Comparison of ENCODE assay signal across 22 cellular contexts in the genomic region with DNA sequence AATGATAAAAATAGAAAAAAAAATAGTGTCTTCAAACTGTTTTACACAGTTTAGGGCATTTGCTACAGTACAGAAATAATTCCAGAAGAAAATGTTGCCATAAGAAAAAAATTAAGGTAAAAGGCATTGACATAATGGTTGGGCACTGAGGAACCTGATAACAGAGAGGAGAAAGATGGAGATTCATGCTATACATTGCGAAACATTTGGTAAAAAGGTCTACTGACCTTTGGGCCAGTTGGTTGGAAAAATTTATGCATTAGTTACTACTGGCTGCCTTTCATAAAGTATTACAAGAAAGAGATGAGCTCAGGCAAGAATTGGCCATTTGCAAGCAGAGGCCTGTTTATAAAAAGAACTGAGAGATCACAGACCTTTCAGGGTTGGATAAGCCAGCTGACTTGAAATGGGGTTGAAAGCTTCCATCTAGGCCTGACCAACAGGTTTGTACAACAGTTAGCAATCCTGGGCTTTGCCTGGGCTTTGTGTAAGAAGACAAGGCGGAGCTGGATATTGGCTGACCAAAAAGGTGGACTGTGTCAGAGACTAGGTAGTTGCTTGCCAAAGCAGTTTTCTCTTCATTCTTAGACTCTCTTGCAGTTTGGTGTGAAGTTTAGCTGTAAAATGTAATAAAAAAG.
"Had no signal": no experiment of that assay in that cellular context is flagged by ENCODE, and none has a peak within 500 bp of the region (broad histone marks: within the 10 kb centered on the region; RNA-seq: fewer than 3 reads in every experiment).

No MANE protein-coding gene starts in this region.

- H3K9me3 ChIP-seq: psoas muscle, sigmoid colon had no signal

- H3K4me2 ChIP-seq: hepatocyte had no signal

- H3K36me3 ChIP-seq: left ventricle myocardium inferior, lower lobe of right lung, sigmoid colon had no signal

- ATAC-seq: left cardiac atrium; lower lobe of right lung; psoas muscle; stimulated activated naive B cell treated with anti-CD40 and anti-IgM and Interleukin-4, amounts not matched to agents 10 μg/mL and 1 μg/mL and 100 μg/mL, for 72 hours; stimulated activated naive CD8-positive, alpha-beta T cell treated with anti-CD3 and anti-CD28 coated beads, Interleukin-15, amount 100 ng/mL, for 72 hours had no signal

- H2AFZ ChIP-seq: hepatocyte had no signal

- H3K27me3 ChIP-seq: hepatocyte, sigmoid colon had no signal

- H3K4me3 ChIP-seq: coronary artery, hepatocyte, left ventricle myocardium inferior, lower lobe of right lung, psoas muscle, sigmoid colon, skin epidermis had no signal

- H3K27ac ChIP-seq: coronary artery, hepatocyte, left ventricle myocardium inferior, lower lobe of right lung, psoas muscle had no signal

- DNase-seq: central memory CD4-positive, alpha-beta T cell; effector CD8-positive, alpha-beta T cell; head of caudate nucleus; kidney; left cardiac atrium; left ventricle myocardium inferior; lower lobe of right lung; mesenchymal stem cell; midbrain; naive B cell; occipital lobe; psoas muscle; sigmoid colon; stimulated activated CD4-positive, alpha-beta T cell treated with anti-CD3 and anti-CD28 coated beads, Interleukin-2, amount 100 ng/mL, for 24 hours; stimulated activated CD4-positive, alpha-beta T cell treated with anti-CD3 and anti-CD28 coated beads, Interleukin-4, amount 100 ng/mL, for 4 hours; stimulated activated naive B cell treated with anti-CD40 and anti-IgM and Interleukin-4, amounts not matched to agents 10 μg/mL and 1 μg/mL and 100 μg/mL, for 72 hours; stimulated activated naive CD8-positive, alpha-beta T cell treated with anti-CD3 and anti-CD28 coated beads, Interleukin-15, amount 100 ng/mL, for 72 hours; substantia nigra; trophoblast cell had no signal

- H3K4me1 ChIP-seq: left ventricle myocardium inferior, lower lobe of right lung, psoas muscle had no signal

- H3K79me2 ChIP-seq: hepatocyte had no signal
